Comparison of ENCODE assay signal across 26 cellular contexts in genomic region chr7:118046086-118046485, GRCh38.
"Had no signal": no experiment of that assay in that cellular context is flagged by ENCODE, and none has a peak within 500 bp of the region (broad histone marks: within the 10 kb centered on the region; RNA-seq: fewer than 3 reads in every experiment).

No MANE protein-coding gene starts in this region.

- FAIRE-seq: urothelium cell line had no signal

- H3K9me3 ChIP-seq: stomach, suprapubic skin, testis, thoracic aorta, thyroid gland, tibial artery, tibial nerve, transverse colon, upper lobe of left lung, upper lobe of right lung, uterus, vagina had no signal

- H3K4me3 ChIP-seq: stomach, suprapubic skin, testis, thoracic aorta, thyroid gland, tibial artery, tibial nerve, transverse colon, upper lobe of left lung, upper lobe of right lung, uterus, vagina had no signal

- ATAC-seq: stimulated activated effector memory CD8-positive, alpha-beta T cell treated with anti-CD3 and anti-CD28 coated beads, Interleukin-12 subunit alpha, Interleukin-12 subunit beta, amount 100 ng/mL, for 72 hours; stimulated activated memory B cell treated with anti-CD40 and anti-IgM and Interleukin-4, amounts not matched to agents 10 μg/mL and 1 μg/mL and 100 μg/mL, for 72 hours; stimulated activated naive B cell treated with anti-CD40 and anti-IgM and Interleukin-4, amounts not matched to agents 10 μg/mL and 1 μg/mL and 100 μg/mL, for 72 hours; stimulated activated naive CD8-positive, alpha-beta T cell treated with anti-CD3 and anti-CD28 coated beads, Interleukin-15, amount 100 ng/mL, for 72 hours; stimulated activated naive CD8-positive, alpha-beta T cell treated with anti-CD3 and anti-CD28 coated beads, Interleukin-15, Interleukin-2, amounts not matched to agents 100 U/mL and 50 U/mL, for 24 hours; upper lobe of right lung had no signal

- H3K4me1 ChIP-seq: stomach, suprapubic skin, testis, thyroid gland, tibial artery, transverse colon, upper lobe of left lung, upper lobe of right lung, uterus, vagina had no signal

- H3K36me3 ChIP-seq: stomach, suprapubic skin, thoracic aorta, thyroid gland, tibial artery, tibial nerve, transverse colon, upper lobe of left lung, upper lobe of right lung, uterus, vagina had no signal

- DNase-seq: stimulated activated CD4-positive, alpha-beta T cell treated with anti-CD3 and anti-CD28 coated beads, Interleukin-2, amount 100 ng/mL, for 48 hours; stimulated activated CD4-positive, alpha-beta T cell treated with anti-CD3 and anti-CD28 coated beads, Interleukin-4, amount 100 ng/mL, for 1 hour; stimulated activated CD4-positive, alpha-beta T cell treated with anti-CD3 and anti-CD28 coated beads, Interleukin-4, amount 100 ng/mL, for 24 hours; stimulated activated CD4-positive, alpha-beta T cell treated with anti-CD3 and anti-CD28 coated beads, Interleukin-4, amount 100 ng/mL, for 4 hours; stimulated activated CD8-positive, alpha-beta memory T cell treated with anti-CD3 and anti-CD28 coated beads, Interleukin-4, amount 100 ng/mL, for 48 hours; stimulated activated naive B cell treated with anti-CD40 and anti-IgM and Interleukin-4, amounts not matched to agents 10 μg/mL and 1 μg/mL and 100 μg/mL, for 72 hours; stimulated activated naive CD4-positive, alpha-beta T cell; stimulated activated naive CD4-positive, alpha-beta T cell treated with Interleukin-2 at 50 U/mL for 16 hours; stimulated activated naive CD8-positive, alpha-beta T cell treated with anti-CD3 and anti-CD28 coated beads, Interleukin-15, amount 100 ng/mL, for 72 hours; stimulated activated naive CD8-positive, alpha-beta T cell treated with anti-CD3 and anti-CD28 coated beads, Interleukin-15, Interleukin-2, amounts not matched to agents 100 U/mL and 50 U/mL, for 24 hours; stomach; substantia nigra; testis; thyroid gland; tibial artery; transverse colon; upper lobe of left lung; upper lobe of right lung; uterus had no signal

- H3K27me3 ChIP-seq: stomach, suprapubic skin, testis, thyroid gland, tibial artery, tibial nerve, transverse colon, upper lobe of left lung, upper lobe of right lung, uterus, vagina had no signal

- H3K27ac ChIP-seq: stomach, suprapubic skin, testis, thoracic aorta, thyroid gland, tibial artery, tibial nerve, transverse colon, upper lobe of left lung, upper lobe of right lung, uterus, vagina had no signal
